Comparison of ENCODE assay signal across 8 cellular contexts in genomic region chr4:74230902-74231499, GRCh38.
DNase-seq lines count a peak whose midpoint lies in the region; ATAC-seq and TF ChIP-seq lines count a peak whose summit lies in the region.

No MANE protein-coding gene starts in this region.

- peak overlapping the region; percentile 24 for H3K4me2 ChIP-seq in OCI-LY3 (ENCODE audit: low read length)

- peak; percentile 79 for DNase-seq in AG09309 (ENCODE audit: low read depth)
- DNase-seq in foreskin fibroblast: peak; percentile 88 to 90
- no peak for DNase-seq in COLO668 (lab: John Stamatoyannopoulos, UW; ENCODE audit: unreplicated experiment)
- DNase-seq in GM19240 (ENCODE audit: insufficient read length, low spot score): no peak
- no peak for DNase-seq in NCI-H2227 treated with DMSO at 0.1 percent for 48 hours (lab: John Stamatoyannopoulos, UW)

- H3K9me3 ChIP-seq in OCI-LY3 (ENCODE audit: insufficient read depth, low read length): no peaks in the 10 kb centered on the region

- H3K9ac ChIP-seq in OCI-LY3 (ENCODE audit: low read length): no peak overlapping the region

- ATAC-seq in GM21737 (IDR thresholded peaks at IDR 0.05; ENCODE audit: unreplicated experiment) (peak; percentile 56), GM18520 (IDR thresholded peaks at IDR 0.05; ENCODE audit: unreplicated experiment) (no peak)

- H3K27ac ChIP-seq in OCI-LY3 (ENCODE audit: low read length): no peak overlapping the region

- H3K79me2 ChIP-seq in OCI-LY3 (ENCODE audit: low read length): no peaks in the 10 kb centered on the region

- H4K20me1 ChIP-seq in OCI-LY3 (ENCODE audit: insufficient read depth, low read length): no peaks in the 10 kb centered on the region

- H2AFZ ChIP-seq in OCI-LY3 (ENCODE audit: low read depth, low read length): peak overlapping the region; percentile 18; the same call in 1 of the 2 replicates

- H3K4me1 ChIP-seq in OCI-LY3 (ENCODE audit: low read length): peaks cover 18% of the 10 kb centered on the region

- H3K27me3 ChIP-seq in OCI-LY3 (ENCODE audit: low read depth, low read length): no peaks in the 10 kb centered on the region

- no peak for TF ChIP-seq CTCF in AG09309 (IDR thresholded peaks at IDR 0.05; ENCODE audit: control insufficient read depth, insufficient read depth, low read depth, low read length, missing control alignments)
- no peak for TF ChIP-seq CTCF in OCI-LY3 (IDR thresholded peaks at IDR 0.05; ENCODE audit: low read depth, low read length)
- no peak for TF ChIP-seq CTCF in foreskin fibroblast (IDR thresholded peaks at IDR 0.05; ENCODE audit: low read depth, low read length)

- H3K36me3 ChIP-seq in OCI-LY3 (replicated peaks; ENCODE audit: low read depth, low read length): no peaks in the 10 kb centered on the region

- H3K4me3 ChIP-seq in AG09309 (ENCODE audit: control insufficient read depth, low read depth, low read length): no peak overlapping the region
- no peak overlapping the region for H3K4me3 ChIP-seq in OCI-LY3 (ENCODE audit: low read length)
- H3K4me3 ChIP-seq in foreskin fibroblast (ENCODE audit: low read depth in 1 of 2, low read length in 2 of 2): no peak overlapping the region

Comparison
In these comparisons a context has a peak if more than half of its experiments do, and no peak if none do; other contexts are left out.
1. DNase-seq: peak in AG09309 (single experiment) and foreskin fibroblast (2 of 2); none in COLO668 (single experiment), GM19240 (single experiment) and NCI-H2227 treated with DMSO at 0.1 percent for 48 hours (single experiment).